8 cellular contexts compared by ENCODE assay signal in genomic region chr9:110256392-110257096, GRCh38. TPM values are rescaled to one million over a fixed set of nuclear protein-coding genes. Genes with fewer than 3 reads are reported as not detected.
DNase-seq lines count a peak whose midpoint lies in the region; ATAC-seq, FAIRE-seq and TF ChIP-seq lines count a peak whose summit lies in the region.

Gene TXN (minus strand): TSS chr9:110256507. CDS start chr9:110256435, 72 bp downstream.

- H3K36me3 ChIP-seq in BLaER1 treated with 17β-estradiol and CSF1 and Interleukin-3, amounts not matched to agents 10 nM and 100 nM = peaks cover 0 to 19% (median 5%) of the 10 kb centered on the region in 11 experiments; a peak in 10 of 22 replicates
- H3K36me3 ChIP-seq in HepG2 (replicated peaks in 1 of 2; ENCODE audit: control insufficient read depth in 1 of 2, insufficient read depth in 2 of 2, low read length in 2 of 2) = no peaks in the 10 kb centered on the region

- DNase-seq in NCI-H526 treated with DMSO at 0.1 percent for 48 hours (lab: John Stamatoyannopoulos, UW) (peak; percentile 54), dedifferentiated amniotic fluid mesenchymal stem cell (ENCODE audit: extremely low spot score) (peak; percentile 81), HepG2 (ENCODE audit: low spot score) (peak; percentile 84)
- peak; percentile 76 for DNase-seq in activated CD4-positive, alpha-beta T cell treated with anti-CD3 and anti-CD28 coated beads, Interleukin-2, amount 50 U/mL, for 1 hour
- peak; percentile 82 to 84 for DNase-seq in stimulated activated CD4-positive, alpha-beta T cell treated with anti-CD3 and anti-CD28 coated beads, Interleukin-2, amount 100 ng/mL, for 48 hours

- CTCF ChIA-PET in HepG2 (lab: Yijun Ruan, JAX; ENCODE audit: low intra/inter-chr PET ratio, low total read pairs) = no interaction called here

- POLR2A ChIA-PET in HepG2 (lab: Yijun Ruan, JAX) = interaction anchor here (0.7 to 2.4 kb wide), 21 partner anchors 10 to 966 kb away, joined by 3 to 30 read pairs (median 6); no protein-coding TSS in a partner anchor

- H3K4me2 ChIP-seq in BLaER1 treated with 17β-estradiol and CSF1 and Interleukin-3, amounts not matched to agents 10 nM and 100 nM = peak within 1 kb of the TSS; percentile 74 to 98 (median 90)
- H3K4me2 ChIP-seq in HepG2 (ENCODE audit: low read depth, low read length) = peak within 1 kb of the TSS; percentile 96

- no TSS peak for BruUV-seq in HepG2 (replicated peaks; lab: Mats Ljungman, UMichigan)

- H2AFZ ChIP-seq in HepG2 (ENCODE audit: low read length) = no peak within 1 kb of the TSS

- intact Hi-C loops in HepG2 (cut with micrococcal nuclease; ENCODE audit: unreplicated experiment) = loop anchor here (1.0 to 2.0 kb wide), 2 partner anchors 36 to 62 kb away; no protein-coding TSS in a partner anchor

- H3K9ac ChIP-seq in BLaER1 treated with 17β-estradiol and CSF1 and Interleukin-3, amounts not matched to agents 10 nM and 100 nM = peak within 1 kb of the TSS; percentile 85 to 97 (median 93)
- H3K9ac ChIP-seq in HepG2 (ENCODE audit: insufficient read depth, low read depth, low read length) = peak within 1 kb of the TSS; percentile 91

- TF ChIP-seq POLR2A in HepG2 (IDR thresholded peaks at IDR 0.05; ENCODE audit: insufficient read depth in 1 of 2, low read depth in 2 of 2, low read length in 2 of 2) = peak; percentile 90 to 98

- no peak; a peak in 2 of 4 replicates for TF ChIP-seq EP300 in HepG2 (IDR thresholded peaks at IDR 0.05; ENCODE audit: low read depth in 2 of 2, low read length in 2 of 2)
- TF ChIP-seq EP300 in HepG2 (CRISPR knock-in tag; IDR thresholded peaks at IDR 0.05; ENCODE audit: borderline replicate concordance) = peak; percentile 86

- H3K27me3 ChIP-seq in BLaER1 treated with 17β-estradiol and CSF1 and Interleukin-3, amounts not matched to agents 10 nM and 100 nM = no peaks in the 10 kb centered on the region
- no peaks in the 10 kb centered on the region; a peak in 1 of 5 replicates for H3K27me3 ChIP-seq in HepG2 (ENCODE audit: control insufficient read depth in 1 of 2, insufficient read depth in 2 of 2, low read length in 2 of 2)

- no peak for FAIRE-seq in HepG2 (lab: Jason Lieb, UNC)

- peak within 1 kb of the TSS; percentile 79 to 96 (median 93) for H3K4me3 ChIP-seq in BLaER1 treated with 17β-estradiol and CSF1 and Interleukin-3, amounts not matched to agents 10 nM and 100 nM
- H3K4me3 ChIP-seq in HepG2 (replicated peaks in 1 of 3; ENCODE audit: insufficient read depth in 1 of 3, low read depth in 2 of 3, low read length in 3 of 3) = peak within 1 kb of the TSS; percentile 69 to 95 (median 90)

- H4K20me1 ChIP-seq in BLaER1 treated with 17β-estradiol and CSF1 and Interleukin-3, amounts not matched to agents 10 nM and 100 nM = peaks cover 36 to 46% (median 43%) of the 10 kb centered on the region in 11 experiments
- peaks cover 35% of the 10 kb centered on the region for H4K20me1 ChIP-seq in HepG2 (ENCODE audit: insufficient read depth, low read length)

- peaks cover 27 to 53% (median 30%) of the 10 kb centered on the region in 10 experiments for H3K4me1 ChIP-seq in BLaER1 treated with 17β-estradiol and CSF1 and Interleukin-3, amounts not matched to agents 10 nM and 100 nM
- peaks cover 46% of the 10 kb centered on the region for H3K4me1 ChIP-seq in HepG2 (ENCODE audit: insufficient read depth, low read length)

- in situ Hi-C loops in HepG2 (cut with HindIII; ENCODE audit: extremely low pct_ligation_motif_present, low pct_unique_long_range_greater_than_20kb) = loop anchor here (5.0 kb wide), 1 partner anchor 74 kb away; no protein-coding TSS in a partner anchor

- no peak for TF ChIP-seq CTCF in HepG2 (CRISPR knock-in tag; IDR thresholded peaks at IDR 0.05)

- H3K27ac ChIP-seq in BLaER1 treated with 17β-estradiol and CSF1 and Interleukin-3, amounts not matched to agents 10 nM and 100 nM = peak within 1 kb of the TSS; percentile 69 to 96 (median 91)
- peak within 1 kb of the TSS; percentile 90 for H3K27ac ChIP-seq in HepG2 (ENCODE audit: extremely low read length, insufficient read depth, low read length)

- TF ChIP-seq RAD21 in HepG2 (CRISPR knock-in tag; IDR thresholded peaks at IDR 0.05) = no peak

- ATAC-seq in GM19324 (IDR thresholded peaks at IDR 0.05; ENCODE audit: low FRiP score, unreplicated experiment) (peak; percentile 80), HG03460 (IDR thresholded peaks at IDR 0.05; ENCODE audit: unreplicated experiment) (peak; percentile 62), HepG2 (peak; percentile 78)

- H3K79me2 ChIP-seq in HepG2 (ENCODE audit: insufficient read depth, low read length) = peaks cover 57% of the 10 kb centered on the region

- 0% methylated on average over 9 of the region's 64 CpGs for WGBS in HepG2 (ENCODE audit: low lambda C conversion rate)

- H3K9me3 ChIP-seq in BLaER1 treated with 17β-estradiol and CSF1 and Interleukin-3, amounts not matched to agents 10 nM and 100 nM (replicated peaks in 1 of 11) = no peaks in the 10 kb centered on the region
- no peaks in the 10 kb centered on the region for H3K9me3 ChIP-seq in HepG2 (ENCODE audit: low read length)

TF ChIP-seq in HepG2, 621 proteins besides CTCF, POLR2A, EP300 and RAD21 (continues in another document):
- TF ChIP-seq, protein P1, sequence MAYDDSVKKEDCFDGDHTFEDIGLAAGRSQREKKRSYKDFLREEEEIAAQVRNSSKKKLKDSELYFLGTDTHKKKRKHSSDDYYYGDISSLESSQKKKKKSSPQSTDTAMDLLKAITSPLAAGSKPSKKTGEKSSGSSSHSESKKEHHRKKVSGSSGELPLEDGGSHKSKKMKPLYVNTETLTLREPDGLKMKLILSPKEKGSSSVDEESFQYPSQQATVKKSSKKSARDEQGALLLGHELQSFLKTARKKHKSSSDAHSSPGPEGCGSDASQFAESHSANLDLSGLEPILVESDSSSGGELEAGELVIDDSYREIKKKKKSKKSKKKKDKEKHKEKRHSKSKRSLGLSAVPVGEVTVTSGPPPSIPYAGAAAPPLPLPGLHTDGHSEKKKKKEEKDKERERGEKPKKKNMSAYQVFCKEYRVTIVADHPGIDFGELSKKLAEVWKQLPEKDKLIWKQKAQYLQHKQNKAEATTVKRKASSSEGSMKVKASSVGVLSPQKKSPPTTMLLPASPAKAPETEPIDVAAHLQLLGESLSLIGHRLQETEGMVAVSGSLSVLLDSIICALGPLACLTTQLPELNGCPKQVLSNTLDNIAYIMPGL (CRISPR knock-in tag; IDR thresholded peaks at IDR 0.05; ENCODE audit: borderline replicate concordance in 1 of 2, low read depth in 1 of 2) = peak in 1 of 2 experiments; percentile 68; a peak in 1 of 4 replicates
- TF ChIP-seq ZSCAN5A (CRISPR knock-in tag; IDR thresholded peaks at IDR 0.05; ENCODE audit: borderline replicate concordance) = 0 out of 2 replicates have a peak, but pooled peaks have one; percentile 50

RNA-seq across cellular contexts. Expression of gene TXN, which starts in this region (rescaled TPM):
- 470 and 599 TPM in 2 replicates for total RNA-seq in HepG2 (2016; rRNA removed; fragmentation: Illumina TruSeq; extraction: Trizol)
- 226 and 278 TPM in 2 replicates for total RNA-seq in HepG2 (2016; cell fraction: cytosol; rRNA removed; fragmentation: Illumina TruSeq; extraction: Trizol; ENCODE audit: low read depth)
- total RNA-seq in HepG2 (2016; cell fraction: insoluble cytoplasmic fraction; rRNA removed; fragmentation: Illumina TruSeq; extraction: Trizol) = 454 and 625 TPM in 2 replicates
- total RNA-seq in HepG2 (2016; cell fraction: membrane; rRNA removed; fragmentation: Illumina TruSeq; extraction: Trizol) = 196 and 214 TPM in 2 replicates
- 164 and 180 TPM in 2 replicates for total RNA-seq in HepG2 (2016; cell fraction: nucleus; rRNA removed; fragmentation: Illumina TruSeq; extraction: Trizol)
- polyA plus RNA-seq in HepG2 (2011; rRNA removed) = 275 and 364 TPM in 2 replicates
- 251 and 342 TPM in 2 replicates for polyA plus RNA-seq in HepG2 (2011; cell fraction: cytosol; rRNA removed)
- 57.6 and 73.3 TPM in 2 replicates for polyA plus RNA-seq in HepG2 (2011; cell fraction: nucleus; rRNA removed)
- 339 and 368 TPM in 2 replicates for polyA plus RNA-seq in HepG2 (2012)
- 309 and 380 TPM in 2 replicates for polyA plus RNA-seq in HepG2 (2016; cell fraction: cytosol; fragmentation: Illumina TruSeq; extraction: Trizol; ENCODE audit: low read depth)
- 631 and 700 TPM in 2 replicates for polyA plus RNA-seq in HepG2 (2016; cell fraction: insoluble cytoplasmic fraction; fragmentation: Illumina TruSeq; extraction: Trizol; ENCODE audit: low read depth)
- 208 and 237 TPM in 2 replicates for polyA plus RNA-seq in HepG2 (2016; cell fraction: membrane; fragmentation: Illumina TruSeq; extraction: Trizol; ENCODE audit: low read depth)
- polyA plus RNA-seq in HepG2 (2016; cell fraction: nucleus; fragmentation: Illumina TruSeq; extraction: Trizol; ENCODE audit: insufficient read depth, low read depth) = 310 and 322 TPM in 2 replicates
- 56.5 and 182 TPM in 2 replicates for polyA minus RNA-seq in HepG2 (2011; rRNA and poly(A)+ RNA removed; ENCODE audit: low replicate concordance)
- polyA minus RNA-seq in HepG2 (2011; cell fraction: cytosol; rRNA and poly(A)+ RNA removed) = 56.3 and 57.5 TPM in 2 replicates
- 25.4 and 39.5 TPM in 2 replicates for polyA minus RNA-seq in HepG2 (2011; cell fraction: nucleus; rRNA and poly(A)+ RNA removed)

Comparison
In these comparisons a context has a peak if more than half of its experiments do, and no peak if none do; other contexts are left out.
1. Peak in every context shown above with its lines: DNase-seq, ATAC-seq, H3K4me3 ChIP-seq and H3K27ac ChIP-seq.